25 cellular contexts compared by ENCODE assay signal in the genomic region with DNA sequence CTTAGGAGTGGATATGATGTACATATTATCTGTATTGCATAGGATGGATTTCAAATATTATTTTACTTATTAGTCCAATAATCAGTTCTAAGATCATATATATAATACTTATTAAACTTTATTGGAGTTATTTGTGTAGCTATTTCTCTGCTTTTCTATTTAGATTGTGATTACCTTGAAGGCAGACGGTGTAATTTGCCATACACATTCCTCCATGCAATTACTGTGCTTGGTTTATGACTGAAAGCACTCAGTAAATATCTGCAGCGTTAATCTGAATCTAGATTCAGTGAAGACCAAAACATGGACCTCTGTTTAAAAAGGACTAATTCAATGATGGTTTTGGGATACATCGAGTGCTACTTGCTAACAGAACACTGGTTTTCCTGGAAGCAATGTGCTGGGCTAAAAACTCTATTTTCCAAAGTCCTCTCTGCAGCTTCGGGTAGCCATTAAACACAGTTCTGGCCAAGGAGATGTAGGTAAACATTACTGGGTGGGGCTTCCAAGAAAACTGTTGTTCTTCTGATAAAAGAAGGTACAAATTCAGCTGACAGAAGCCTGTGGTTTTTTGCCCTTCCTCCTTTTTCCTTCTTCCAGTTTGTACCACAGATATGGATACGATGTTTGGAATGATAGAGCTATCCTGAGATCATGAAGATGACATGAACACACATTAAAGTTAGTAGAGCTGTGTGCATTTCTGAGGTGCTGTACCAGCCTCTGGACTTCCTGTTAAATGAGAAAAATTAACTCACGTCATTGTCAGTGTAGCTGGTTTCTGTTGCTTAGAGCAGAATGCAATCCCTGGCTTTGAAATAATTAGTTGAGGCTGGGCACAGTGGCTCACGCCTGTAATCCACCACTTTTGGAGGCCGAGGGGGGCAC.
"Had no signal": no experiment of that assay in that cellular context is flagged by ENCODE, and none has a peak within 500 bp of the region (broad histone marks: within the 10 kb centered on the region; RNA-seq: fewer than 3 reads in every experiment).

No MANE protein-coding gene starts in this region.

- H3K4me3 ChIP-seq: heart left ventricle, lung, prostate gland, right atrium auricular region, skin epidermis, testis, upper lobe of right lung had no signal

- H3K4me1 Mint-ChIP-seq: immature natural killer cell; naive B cell; stimulated activated naive CD8-positive, alpha-beta T cell treated with anti-CD3 and anti-CD28 coated beads, Interleukin-15, amount 100 ng/mL, for 72 hours; T-cell had no signal

- H3K27me3 ChIP-seq: brain microvascular endothelial cell, heart left ventricle, right atrium auricular region, testis, upper lobe of right lung had no signal

- ATAC-seq: heart left ventricle; stimulated activated naive CD8-positive, alpha-beta T cell treated with anti-CD3 and anti-CD28 coated beads, Interleukin-15, amount 100 ng/mL, for 72 hours; T-cell; upper lobe of right lung had no signal

- H3K4me3 Mint-ChIP-seq: immature natural killer cell; mesothelial cell of epicardium; naive B cell; neural crest cell; stimulated activated naive CD8-positive, alpha-beta T cell treated with anti-CD3 and anti-CD28 coated beads, Interleukin-15, amount 100 ng/mL, for 72 hours; T-cell had no signal

- H3K36me3 Mint-ChIP-seq: T-cell had no signal

- H3K27ac Mint-ChIP-seq: immature natural killer cell; mesothelial cell of epicardium; stimulated activated naive CD8-positive, alpha-beta T cell treated with anti-CD3 and anti-CD28 coated beads, Interleukin-15, amount 100 ng/mL, for 72 hours; T-cell had no signal

- H3K9me3 Mint-ChIP-seq: immature natural killer cell; mesothelial cell of epicardium; naive B cell; neural crest cell; stimulated activated naive CD8-positive, alpha-beta T cell treated with anti-CD3 and anti-CD28 coated beads, Interleukin-15, amount 100 ng/mL, for 72 hours; T-cell had no signal

- H3K4me1 ChIP-seq: heart left ventricle, prostate gland, right atrium auricular region, testis, upper lobe of right lung had no signal

- H3K27me3 Mint-ChIP-seq: naive B cell had no signal

- H3K36me3 ChIP-seq: brain microvascular endothelial cell, prostate gland had no signal

- H3K27ac ChIP-seq: brain microvascular endothelial cell, heart left ventricle, prostate gland, right atrium auricular region, testis, upper lobe of right lung, VCaP had no signal

- DNase-seq: activated CD4-positive, alpha-beta T cell treated with anti-CD3 and anti-CD28 coated beads, Interleukin-2, amount 50 U/mL, for 1 hour; activated CD4-positive, CD25-positive, alpha-beta regulatory T cell treated with anti-CD3 and anti-CD28 coated beads, Interleukin-2, amount 50 U/mL, for 72 hours; activated CD8-positive, alpha-beta memory T cell treated with anti-CD3 and anti-CD28 coated beads for 24 hours; activated CD8-positive, alpha-beta memory T cell treated with anti-CD3 and anti-CD28 coated beads, Interleukin-2, amount 50 U/mL, for 48 hours; activated effector memory CD4-positive, alpha-beta T cell treated with anti-CD3 and anti-CD28 coated beads, Interleukin-2, amount 50 U/mL, for 16 hours; activated naive CD4-positive, alpha-beta T cell treated with anti-CD3 and anti-CD28 coated beads, Interleukin-2, amount 50 U/mL, for 16 hours; activated T-cell treated with anti-CD3 and anti-CD28 coated beads, Interleukin-2, amount 50 U/mL, for 48 hours; aorta; brain microvascular endothelial cell; central memory CD4-positive, alpha-beta T cell; heart left ventricle; immature natural killer cell; naive B cell; stimulated activated CD4-positive, alpha-beta T cell treated with anti-CD3 and anti-CD28 coated beads, Interleukin-4, amount 100 ng/mL, for 1 hour; stimulated activated naive CD8-positive, alpha-beta T cell treated with anti-CD3 and anti-CD28 coated beads, Interleukin-15, amount 100 ng/mL, for 72 hours; T-cell; testis; upper lobe of right lung had no signal

- H3K9me3 ChIP-seq: heart left ventricle, prostate gland, right atrium auricular region, testis, upper lobe of right lung had no signal
